In the genomic region with DNA sequence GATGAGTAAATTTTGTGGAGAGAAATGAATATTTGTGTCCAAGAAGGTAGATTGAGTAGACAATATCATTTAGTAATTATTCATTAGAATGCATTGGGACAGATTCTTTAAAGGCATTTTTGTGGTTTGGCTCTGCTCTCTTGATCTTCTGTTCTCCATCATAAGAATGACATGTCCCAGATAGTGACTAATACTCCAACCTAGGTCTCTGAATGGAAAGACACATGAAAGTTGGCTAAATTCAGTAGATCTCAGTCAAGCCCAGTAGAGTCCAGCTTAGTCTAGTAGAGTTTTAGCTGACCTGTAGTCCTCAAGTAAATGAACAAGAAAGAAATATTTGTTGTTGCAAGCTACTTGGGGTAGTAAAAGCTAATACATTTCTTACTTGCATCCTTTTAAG, we compare ENCODE assay signal across 19 cellular contexts.
DNase-seq lines count a peak whose midpoint lies in the region; ATAC-seq and TF ChIP-seq lines count a peak whose summit lies in the region.
"Had no signal": no experiment of that assay in that cellular context is flagged by ENCODE, and none has a peak within 500 bp of the region (broad histone marks: within the 10 kb centered on the region; RNA-seq: fewer than 3 reads in every experiment).

No MANE protein-coding gene starts in this region.

- H3K4me1 ChIP-seq in PC-3 (ENCODE audit: insufficient read depth, low read length), result no peaks in the 10 kb centered on the region
- H3K4me1 ChIP-seq: BLaER1 treated with 17β-estradiol and CSF1 and Interleukin-3, amounts not matched to agents 10 nM and 100 nM had no signal

- H3K36me3 ChIP-seq in PC-3 (ENCODE audit: low read depth, low read length), result no peaks in the 10 kb centered on the region
- H3K36me3 ChIP-seq: BLaER1 treated with 17β-estradiol and CSF1 and Interleukin-3, amounts not matched to agents 10 nM and 100 nM had no signal

- H3K27me3 ChIP-seq in PC-3 (ENCODE audit: low read length), result peaks cover 6% of the 10 kb centered on the region; the same call in 1 of the 2 replicates
- H3K27me3 ChIP-seq: BLaER1 treated with 17β-estradiol and CSF1 and Interleukin-3, amounts not matched to agents 10 nM and 100 nM had no signal

- no peak overlapping the region for H3K9ac ChIP-seq in PC-3 (ENCODE audit: low read length)
- H3K9ac ChIP-seq: BLaER1 treated with 17β-estradiol and CSF1 and Interleukin-3, amounts not matched to agents 10 nM and 100 nM had no signal

- no peak for ATAC-seq in PC-3
- ATAC-seq in GM21526 (IDR thresholded peaks at IDR 0.05; ENCODE audit: low FRiP score, unreplicated experiment), result no peak
- no peak for ATAC-seq in GM19395 (IDR thresholded peaks at IDR 0.05; ENCODE audit: unreplicated experiment)
- ATAC-seq: Right ventricle myocardium inferior had no signal

- H3F3A ChIP-seq in PC-3 (ENCODE audit: low read length, unreplicated experiment), result no peaks in the 10 kb centered on the region

- no peak overlapping the region for H3K4me2 ChIP-seq in PC-3 (ENCODE audit: low read length)
- H3K4me2 ChIP-seq: BLaER1 treated with 17β-estradiol and CSF1 and Interleukin-3, amounts not matched to agents 10 nM and 100 nM had no signal

- intact Hi-C loops in PC-3 (cut with micrococcal nuclease), result no loop called here

- CTCF ChIA-PET in PC-3 (lab: Charles Lee) (no interaction called here), RWPE1 (lab: Yijun Ruan, JAX) (no interaction called here)

- TF ChIP-seq CTCF in AG10803 (conservative IDR thresholded peaks at IDR 0.05; ENCODE audit: low read length) (no peak), PC-3 (conservative IDR thresholded peaks at IDR 0.05; ENCODE audit: low read depth, low read length) (no peak), cardiac fibroblast (IDR thresholded peaks at IDR 0.05; ENCODE audit: low read depth, low read length) (no peak), RWPE1 (conservative IDR thresholded peaks at IDR 0.05; ENCODE audit: low read depth) (no peak)

- H3K79me2 ChIP-seq in PC-3 (ENCODE audit: low read length), result no peaks in the 10 kb centered on the region

- peak; percentile 14 for DNase-seq in AG10803 (ENCODE audit: low read depth)
- peak; percentile 33 for DNase-seq in PC-3
- DNase-seq in cardiac fibroblast (ENCODE audit: low read depth in 2 of 2), result peak; percentile 10 to 43
- DNase-seq in kidney tubule cell (ENCODE audit: low spot score), result peak; percentile 40
- no peak for DNase-seq in activated effector memory CD4-positive, alpha-beta T cell treated with anti-CD3 and anti-CD28 coated beads, Interleukin-2, amount 50 U/mL, for 16 hours
- no peak for DNase-seq in RWPE1 (ENCODE audit: low spot score)
- DNase-seq: DMS 273 treated with DMSO at 0.1 percent for 48 hours, GF-D8, Kasumi-1, MV-4-11, NCI-H1417 treated with DMSO at 0.1 percent for 48 hours, NCI-H1930, NCI-H2171 treated with DMSO at 0.1 percent for 48 hours, NCI-H446 treated with DMSO at 0.1 percent for 48 hours, NCI-H774 had no signal

- BruUV-seq in PC-3 (replicated peaks; lab: Mats Ljungman, UMichigan), result no TSS peak

- no peaks in the 10 kb centered on the region for H4K20me1 ChIP-seq in PC-3 (ENCODE audit: low read length)
- H4K20me1 ChIP-seq: BLaER1 treated with 17β-estradiol and CSF1 and Interleukin-3, amounts not matched to agents 10 nM and 100 nM had no signal

- H3K9me3 ChIP-seq in PC-3 (ENCODE audit: low read length), result peaks cover 20% of the 10 kb centered on the region; the same call in 1 of the 2 replicates

- H3K27ac ChIP-seq in PC-3 (ENCODE audit: low read length) (no peak overlapping the region), RWPE1 (no peak overlapping the region)
- H3K27ac ChIP-seq: BLaER1 treated with 17β-estradiol and CSF1 and Interleukin-3, amounts not matched to agents 10 nM and 100 nM had no signal

- H3K9me2 ChIP-seq in PC-3 (replicated peaks; ENCODE audit: low read length), result no peaks in the 10 kb centered on the region

- POLR2A ChIA-PET in PC-3 (lab: Charles Lee; ENCODE audit: unreplicated experiment), result no interaction called here
- POLR2A ChIA-PET in RWPE1 (lab: Yijun Ruan, JAX; ENCODE audit: low non-redundant PET), result no interaction called here

- H3K4me3 ChIP-seq in AG10803 (ENCODE audit: low read length) (no peak overlapping the region), PC-3 (ENCODE audit: low read length) (no peak overlapping the region), cardiac fibroblast (replicated peaks in 1 of 2; ENCODE audit: low read depth in 2 of 2, low read length in 2 of 2) (no peak overlapping the region)
- H3K4me3 ChIP-seq: BLaER1 treated with 17β-estradiol and CSF1 and Interleukin-3, amounts not matched to agents 10 nM and 100 nM had no signal

- no peak overlapping the region for H2AFZ ChIP-seq in PC-3 (ENCODE audit: low read length)

Comparison
In these comparisons a context has a peak if more than half of its experiments do, and no peak if none do; other contexts are left out.
1. DNase-seq: peak in AG10803 (single experiment), PC-3 (single experiment), cardiac fibroblast (2 of 2) and kidney tubule cell (single experiment); none in activated effector memory CD4-positive, alpha-beta T cell treated with anti-CD3 and anti-CD28 coated beads, Interleukin-2, amount 50 U/mL, for 16 hours (single experiment) and RWPE1 (single experiment).